Comparison of ENCODE assay signal across 1 cellular context in genomic region chr7:138074121-138074520, GRCh38.
TF ChIP-seq lines count a peak whose summit lies in the region.

No MANE protein-coding gene starts in this region.

TF ChIP-seq in liver, 16 proteins besides CTCF, POLR2A, EP300 and RAD21 (continued from another document):
- TF ChIP-seq, protein P1, sequence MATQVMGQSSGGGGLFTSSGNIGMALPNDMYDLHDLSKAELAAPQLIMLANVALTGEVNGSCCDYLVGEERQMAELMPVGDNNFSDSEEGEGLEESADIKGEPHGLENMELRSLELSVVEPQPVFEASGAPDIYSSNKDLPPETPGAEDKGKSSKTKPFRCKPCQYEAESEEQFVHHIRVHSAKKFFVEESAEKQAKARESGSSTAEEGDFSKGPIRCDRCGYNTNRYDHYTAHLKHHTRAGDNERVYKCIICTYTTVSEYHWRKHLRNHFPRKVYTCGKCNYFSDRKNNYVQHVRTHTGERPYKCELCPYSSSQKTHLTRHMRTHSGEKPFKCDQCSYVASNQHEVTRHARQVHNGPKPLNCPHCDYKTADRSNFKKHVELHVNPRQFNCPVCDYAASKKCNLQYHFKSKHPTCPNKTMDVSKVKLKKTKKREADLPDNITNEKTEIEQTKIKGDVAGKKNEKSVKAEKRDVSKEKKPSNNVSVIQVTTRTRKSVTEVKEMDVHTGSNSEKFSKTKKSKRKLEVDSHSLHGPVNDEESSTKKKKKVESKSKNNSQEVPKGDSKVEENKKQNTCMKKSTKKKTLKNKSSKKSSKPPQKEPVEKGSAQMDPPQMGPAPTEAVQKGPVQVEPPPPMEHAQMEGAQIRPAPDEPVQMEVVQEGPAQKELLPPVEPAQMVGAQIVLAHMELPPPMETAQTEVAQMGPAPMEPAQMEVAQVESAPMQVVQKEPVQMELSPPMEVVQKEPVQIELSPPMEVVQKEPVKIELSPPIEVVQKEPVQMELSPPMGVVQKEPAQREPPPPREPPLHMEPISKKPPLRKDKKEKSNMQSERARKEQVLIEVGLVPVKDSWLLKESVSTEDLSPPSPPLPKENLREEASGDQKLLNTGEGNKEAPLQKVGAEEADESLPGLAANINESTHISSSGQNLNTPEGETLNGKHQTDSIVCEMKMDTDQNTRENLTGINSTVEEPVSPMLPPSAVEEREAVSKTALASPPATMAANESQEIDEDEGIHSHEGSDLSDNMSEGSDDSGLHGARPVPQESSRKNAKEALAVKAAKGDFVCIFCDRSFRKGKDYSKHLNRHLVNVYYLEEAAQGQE (IDR thresholded peaks at IDR 0.05) = no peak
- TF ChIP-seq HNF4A (conservative IDR thresholded peaks at IDR 0.05) (peak in 1 of 2 donors; percentile 31), YY1 (IDR thresholded peaks at IDR 0.05) (no peak)
